Comparison of ENCODE assay signal across 1 cellular context in the genomic region with DNA sequence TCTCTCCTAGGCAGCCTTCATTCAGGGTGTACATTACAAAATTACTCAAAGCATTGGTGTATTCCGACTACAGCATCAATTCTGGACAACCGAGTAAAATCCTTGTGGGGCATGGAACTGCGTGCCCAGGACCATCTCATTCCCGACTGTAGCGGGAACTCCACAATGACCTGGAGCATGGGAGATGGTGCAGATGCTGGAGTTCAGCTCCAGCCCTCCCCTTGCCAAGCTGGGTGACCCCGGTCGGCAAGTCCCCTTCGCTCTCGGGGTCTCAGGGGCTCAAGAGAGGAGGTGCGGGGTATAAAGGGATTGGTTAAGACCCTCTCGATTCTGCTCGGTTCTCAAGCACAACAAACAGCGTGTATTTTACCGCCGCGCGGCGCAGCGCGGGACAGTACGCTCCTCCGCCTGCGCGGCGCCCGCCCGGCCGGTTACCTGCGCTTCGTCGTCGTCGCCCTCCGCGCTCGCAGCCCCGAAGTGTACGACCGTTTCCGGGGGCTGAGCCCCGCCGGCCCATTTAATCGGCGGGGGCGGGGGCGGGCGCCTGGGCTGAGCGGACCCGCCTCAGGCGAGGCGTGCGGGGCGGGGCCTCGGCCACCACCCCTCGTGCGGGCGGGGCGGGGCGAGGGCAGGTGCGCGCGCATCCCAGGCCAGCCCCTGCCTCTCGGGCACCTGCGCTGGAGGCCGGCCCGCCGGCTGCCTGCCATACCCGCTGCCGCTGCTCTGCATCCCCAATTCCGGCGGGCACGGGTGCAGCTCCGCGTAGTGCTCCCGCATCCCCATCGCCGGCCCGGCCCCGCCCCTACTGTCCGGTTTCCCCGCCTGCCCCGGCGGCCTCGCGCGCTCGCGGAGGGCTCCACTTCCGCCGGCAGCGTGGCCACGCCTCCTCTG.
TF ChIP-seq lines count a peak whose summit lies in the region.

A gene (minus strand): TSS at position 493 of the 891 bp plus-strand sequence. CDS start 691 bp downstream, outside the sequence.

TF ChIP-seq in H1, 55 proteins besides CTCF, POLR2A, EP300 and RAD21:
- peak; percentile 38; the same call in 1 of the 2 replicates for TF ChIP-seq TBP (IDR thresholded peaks at IDR 0.05; ENCODE audit: low read depth, low read length)
- TF ChIP-seq CHD2 (IDR thresholded peaks at IDR 0.05; ENCODE audit: low read length), result no peak; the same call in 1 of the 2 replicates
- TF ChIP-seq RNF2 (IDR thresholded peaks at IDR 0.05; ENCODE audit: borderline replicate concordance, low read depth, low read length, missing control alignments, poor library complexity, severe bottlenecking), result no peak
- TF ChIP-seq EGR1 (IDR thresholded peaks at IDR 0.05; ENCODE audit: borderline replicate concordance, low read depth, low read length), result 0 out of 2 replicates have a peak, but pooled peaks have one; percentile 29
- TF ChIP-seq PHF8 (conservative IDR thresholded peaks at IDR 0.05; ENCODE audit: low read depth, low read length), result peak; percentile 69; the same call in 1 of the 2 replicates
- TF ChIP-seq BACH1 (IDR thresholded peaks at IDR 0.05; ENCODE audit: low read length), result peak; percentile 12; the same call in 1 of the 2 replicates
- TF ChIP-seq YY1 (IDR thresholded peaks at IDR 0.05; ENCODE audit: low read depth, low read length), result peak; percentile 5; the same call in 1 of the 2 replicates
- no peak for TF ChIP-seq MAFK (IDR thresholded peaks at IDR 0.05; ENCODE audit: low read depth, low read length)
- peak; percentile 48 for TF ChIP-seq TAF1 (IDR thresholded peaks at IDR 0.05; ENCODE audit: low read depth, low read length)
- no peak for TF ChIP-seq FOSL1 (IDR thresholded peaks at IDR 0.05; ENCODE audit: insufficient read depth, low read depth, low read length)
- TF ChIP-seq POLR2AphosphoS5 (IDR thresholded peaks at IDR 0.05; ENCODE audit: low read depth, low read length), result peak; percentile 58; the same call in 1 of the 2 replicates
- TF ChIP-seq TAF7 (optimal IDR thresholded peaks at IDR 0.05; ENCODE audit: borderline replicate concordance, low read depth, low read length), result peak; percentile 5
- no peak for TF ChIP-seq TCF12 (IDR thresholded peaks at IDR 0.05; ENCODE audit: low read depth, low read length)
